8 cellular contexts compared by ENCODE assay signal in the genomic region with DNA sequence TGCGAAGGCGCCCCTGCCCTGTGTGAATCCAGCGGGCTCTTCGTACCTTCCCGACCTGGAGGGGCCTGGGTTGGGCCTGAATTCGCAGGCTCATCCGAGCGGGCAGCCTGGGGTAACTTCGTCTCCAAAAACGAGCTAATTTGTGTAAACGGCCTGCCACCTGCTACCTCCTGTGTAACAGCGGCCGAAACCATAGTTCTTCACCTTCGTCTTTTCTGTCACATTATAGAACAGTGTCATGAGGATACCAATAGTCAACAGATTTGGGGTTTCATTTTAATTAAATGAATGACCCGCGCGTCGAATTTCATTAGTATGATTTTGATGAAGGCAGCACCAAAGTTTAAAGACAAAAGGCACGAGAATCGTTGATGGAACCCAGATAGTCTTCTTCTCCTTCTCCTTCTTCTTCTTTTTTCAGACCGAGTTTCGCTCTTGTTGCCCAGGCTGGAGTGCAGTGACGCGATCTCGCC. TPM values are rescaled to one million over a fixed set of nuclear protein-coding genes. Genes with fewer than 3 reads are reported as not detected.
DNase-seq lines count a peak whose midpoint lies in the region; ATAC-seq and TF ChIP-seq lines count a peak whose summit lies in the region.

No MANE protein-coding gene starts in this region.

- ATAC-seq in GM19452 (IDR thresholded peaks at IDR 0.05; ENCODE audit: unreplicated experiment), result no peak
- no peak for ATAC-seq in GM21737 (IDR thresholded peaks at IDR 0.05; ENCODE audit: unreplicated experiment)
- no peak for ATAC-seq in HG02870 (IDR thresholded peaks at IDR 0.05; ENCODE audit: unreplicated experiment)

- H3K27ac ChIP-seq in OCI-LY3 (ENCODE audit: low read length), result no peak overlapping the region
- H3K27ac ChIP-seq in esophagus (ENCODE audit: low read depth in 2 of 2, low read length in 1 of 2), result no peak overlapping the region
- no peak overlapping the region for H3K27ac ChIP-seq in parathyroid adenoma

- peaks cover 28% of the 10 kb centered on the region for H3K79me2 ChIP-seq in OCI-LY3 (ENCODE audit: low read length)
- H3K79me2 ChIP-seq in parathyroid adenoma, result no peaks in the 10 kb centered on the region

- H3K4me1 Mint-ChIP-seq in Calu3 (ENCODE audit: low read depth, unreplicated experiment), result no peaks in the 10 kb centered on the region

- CTCF ChIA-PET in Calu3 (lab: Charles Lee), result interaction anchor here (2.4 kb wide), 1 partner anchor 10 kb away, joined by 11 read pairs; no protein-coding TSS in a partner anchor

- peaks cover 9% of the 10 kb centered on the region for H3K4me1 ChIP-seq in OCI-LY3 (ENCODE audit: low read length)
- peaks cover 0 to 5% of the 10 kb centered on the region in 2 donors for H3K4me1 ChIP-seq in esophagus (ENCODE audit: control insufficient read depth in 2 of 2, insufficient read depth in 2 of 2, low read length in 1 of 2)
- no peaks in the 10 kb centered on the region for H3K4me1 ChIP-seq in parathyroid adenoma

- BruUV-seq in Calu3 (replicated peaks; lab: Mats Ljungman, UMichigan), result no TSS peak

- H3K27me3 ChIP-seq in OCI-LY3 (ENCODE audit: low read depth, low read length) (no peaks in the 10 kb centered on the region), esophagus (ENCODE audit: control insufficient read depth in 1 of 2, insufficient read depth in 2 of 2, low read length in 2 of 2) (no peaks in the 10 kb centered on the region), parathyroid adenoma (ENCODE audit: control insufficient read depth, insufficient read depth, low read length) (no peaks in the 10 kb centered on the region)

- H2AFZ ChIP-seq in OCI-LY3 (ENCODE audit: low read depth, low read length), result peak overlapping the region; percentile 97
- peak overlapping the region; percentile 76 for H2AFZ ChIP-seq in parathyroid adenoma

- H3K36me3 ChIP-seq in OCI-LY3 (replicated peaks; ENCODE audit: low read depth, low read length) (peaks cover 4% of the 10 kb centered on the region), esophagus (ENCODE audit: control insufficient read depth in 2 of 2, insufficient read depth in 2 of 2, low read length in 1 of 2) (no peaks in the 10 kb centered on the region), parathyroid adenoma (ENCODE audit: control insufficient read depth, insufficient read depth, low read length) (no peaks in the 10 kb centered on the region)

- no peaks in the 10 kb centered on the region for H3K9me3 Mint-ChIP-seq in Calu3 (ENCODE audit: low read depth, unreplicated experiment)

- peak overlapping the region; percentile 97 for H3K4me2 ChIP-seq in OCI-LY3 (ENCODE audit: low read length)
- H3K4me2 ChIP-seq in parathyroid adenoma (ENCODE audit: low read length), result peak overlapping the region; percentile 57

- no peak for DNase-seq in Calu3
- DNase-seq in stimulated activated CD4-positive, alpha-beta T cell treated with anti-CD3 and anti-CD28 coated beads, Interleukin-4, amount 100 ng/mL, for 4 hours, result no peak

- H3K9ac ChIP-seq in OCI-LY3 (ENCODE audit: low read length) (peak overlapping the region; percentile 63), parathyroid adenoma (no peak overlapping the region)

- WGBS in esophagus, 2 donors, result 49 to 52% methylated on average over 25 of the region's 25 CpGs

- TF ChIP-seq CTCF in Calu3 (IDR thresholded peaks at IDR 0.05; ENCODE audit: unreplicated experiment) (no peak), OCI-LY3 (IDR thresholded peaks at IDR 0.05; ENCODE audit: low read depth, low read length) (no peak), parathyroid adenoma (IDR thresholded peaks at IDR 0.05) (no peak)

- H3K9me3 ChIP-seq in OCI-LY3 (ENCODE audit: insufficient read depth, low read length) (no peaks in the 10 kb centered on the region), esophagus (ENCODE audit: control insufficient read depth in 2 of 2, insufficient read depth in 1 of 2, low read depth in 1 of 2, low read length in 1 of 2) (no peaks in the 10 kb centered on the region), parathyroid adenoma (ENCODE audit: control insufficient read depth, low read length) (no peaks in the 10 kb centered on the region)

- peaks cover 23% of the 10 kb centered on the region for H3K36me3 Mint-ChIP-seq in Calu3 (ENCODE audit: insufficient read depth, unreplicated experiment)

- intact Hi-C loops in Calu3 (cut with micrococcal nuclease; ENCODE audit: unreplicated experiment), result loop anchor here (5.0 kb wide), 1 partner anchor 66 kb away; no protein-coding TSS in a partner anchor

- peak overlapping the region; percentile 80 for H3K4me3 Mint-ChIP-seq in Calu3 (ENCODE audit: low read depth, unreplicated experiment)

- H3K27me3 Mint-ChIP-seq in Calu3 (ENCODE audit: unreplicated experiment), result no peaks in the 10 kb centered on the region

- H4K20me1 ChIP-seq in OCI-LY3 (ENCODE audit: insufficient read depth, low read length), result peaks cover 7% of the 10 kb centered on the region; the same call in 1 of the 2 replicates

- H3K27ac Mint-ChIP-seq in Calu3 (ENCODE audit: unreplicated experiment), result no peak overlapping the region

- peak overlapping the region; percentile 90 for H3K4me3 ChIP-seq in OCI-LY3 (ENCODE audit: low read length)
- H3K4me3 ChIP-seq in esophagus (ENCODE audit: low read depth in 1 of 2, low read length in 2 of 2), result peak overlapping the region; percentile 52 to 65
- peak overlapping the region; percentile 41 for H3K4me3 ChIP-seq in parathyroid adenoma (ENCODE audit: low read depth, low read length)

RNA-seq across cellular contexts. Expression of a gene that starts 0.5 kb away (rescaled TPM):
- total RNA-seq in Calu3 (2022), result 49.9 and 58.0 TPM in 2 replicates
- 1 to 10 TPM; 1.3 to 2.8 TPM for polyA plus RNA-seq in esophagus

RNA-seq across cellular contexts. Expression of a gene that starts 27.2 kb away (rescaled TPM):
- total RNA-seq in Calu3 (2022), result 973 and 1,004 TPM in 2 replicates
- 100 to 1,000 TPM; 260 to 626 TPM for polyA plus RNA-seq in esophagus
